25 cellular contexts compared by ENCODE assay signal in the genomic region with DNA sequence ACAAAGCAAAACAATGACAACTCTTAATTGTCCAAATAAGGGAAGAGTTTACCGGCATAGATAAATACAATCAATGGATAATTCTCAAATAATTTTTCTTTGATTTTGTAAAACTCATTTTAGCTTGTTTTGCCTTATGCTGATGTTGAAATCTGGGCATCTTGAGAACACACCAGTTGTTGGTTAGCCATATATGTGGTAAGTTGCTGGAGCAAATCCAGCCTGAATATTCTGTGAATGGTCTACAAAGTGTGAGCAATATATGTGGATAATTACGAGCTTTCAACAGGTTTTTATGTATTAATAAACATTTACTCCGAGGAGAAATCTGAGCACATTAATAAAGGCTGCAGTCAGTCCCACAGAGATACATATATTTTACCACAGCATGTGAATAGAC.
"Had no signal": no experiment of that assay in that cellular context is flagged by ENCODE, and none has a peak within 500 bp of the region (broad histone marks: within the 10 kb centered on the region; RNA-seq: fewer than 3 reads in every experiment).

No MANE protein-coding gene starts in this region.

- DNase-seq: hippocampal formation; immature natural killer cell; kidney; left ventricle myocardium inferior; midbrain; mucosa of descending colon; naive thymus-derived CD4-positive, alpha-beta T cell; ovary; right lobe of liver; stimulated activated CD4-positive, alpha-beta T cell treated with anti-CD3 and anti-CD28 coated beads, Interleukin-12 subunit alpha, Interleukin-12 subunit beta, amount 100 ng/mL, for 4 hours; stimulated activated CD4-positive, alpha-beta T cell treated with anti-CD3 and anti-CD28 coated beads, Interleukin-15, amount 100 ng/mL, for 24 hours; stimulated activated CD4-positive, alpha-beta T cell treated with anti-CD3 and anti-CD28 coated beads, Interleukin-2, amount 100 ng/mL, for 24 hours; stimulated activated CD4-positive, alpha-beta T cell treated with anti-CD3 and anti-CD28 coated beads, Interleukin-4, amount 100 ng/mL, for 1 hour; stimulated activated naive B cell treated with anti-CD40 and anti-IgM and Interleukin-4, amounts not matched to agents 10 μg/mL and 1 μg/mL and 100 μg/mL, for 72 hours; stimulated activated naive CD8-positive, alpha-beta T cell treated with anti-CD3 and anti-CD28 coated beads, Interleukin-15, Interleukin-2, amounts not matched to agents 100 U/mL and 50 U/mL, for 24 hours; stomach; testis; thyroid gland; transverse colon; upper lobe of left lung had no signal

- H3K36me3 ChIP-seq: left ventricle myocardium inferior, ovary, right atrium auricular region, right lobe of liver, stomach, thyroid gland, transverse colon, upper lobe of left lung, vagina had no signal

- H3K27ac ChIP-seq: left ventricle myocardium inferior, ovary, right atrium auricular region, right lobe of liver, skin epidermis, stomach, testis, thyroid gland, transverse colon, upper lobe of left lung, vagina had no signal

- H3K9me3 ChIP-seq: mucosa of descending colon, ovary, right atrium auricular region, right lobe of liver, stomach, testis, thyroid gland, transverse colon, upper lobe of left lung, vagina had no signal

- ATAC-seq: mucosa of descending colon; naive thymus-derived CD4-positive, alpha-beta T cell; natural killer cell treated with Interleukin-12 subunit alpha and Interleukin-12 subunit beta and Interleukin-15 and Interleukin-18, amount 100 ng/mL, for 72 hours; right lobe of liver; stimulated activated naive B cell treated with anti-CD40 and anti-IgM and Interleukin-4, amounts not matched to agents 10 μg/mL and 1 μg/mL and 100 μg/mL, for 72 hours; stimulated activated naive CD8-positive, alpha-beta T cell treated with anti-CD3 and anti-CD28 coated beads, Interleukin-15, Interleukin-2, amounts not matched to agents 100 U/mL and 50 U/mL, for 24 hours had no signal

- H3K27me3 ChIP-seq: ovary, right atrium auricular region, right lobe of liver, stomach, testis, thyroid gland, transverse colon, upper lobe of left lung, vagina had no signal

- H3K4me3 ChIP-seq: left ventricle myocardium inferior, lung, mucosa of descending colon, ovary, right atrium auricular region, right lobe of liver, skin epidermis, stomach, testis, thyroid gland, transverse colon, upper lobe of left lung, vagina had no signal

- H3K4me1 ChIP-seq: right atrium auricular region, testis, thyroid gland, upper lobe of left lung, vagina had no signal
